Comparison of ENCODE assay signal across 23 cellular contexts in the genomic region with DNA sequence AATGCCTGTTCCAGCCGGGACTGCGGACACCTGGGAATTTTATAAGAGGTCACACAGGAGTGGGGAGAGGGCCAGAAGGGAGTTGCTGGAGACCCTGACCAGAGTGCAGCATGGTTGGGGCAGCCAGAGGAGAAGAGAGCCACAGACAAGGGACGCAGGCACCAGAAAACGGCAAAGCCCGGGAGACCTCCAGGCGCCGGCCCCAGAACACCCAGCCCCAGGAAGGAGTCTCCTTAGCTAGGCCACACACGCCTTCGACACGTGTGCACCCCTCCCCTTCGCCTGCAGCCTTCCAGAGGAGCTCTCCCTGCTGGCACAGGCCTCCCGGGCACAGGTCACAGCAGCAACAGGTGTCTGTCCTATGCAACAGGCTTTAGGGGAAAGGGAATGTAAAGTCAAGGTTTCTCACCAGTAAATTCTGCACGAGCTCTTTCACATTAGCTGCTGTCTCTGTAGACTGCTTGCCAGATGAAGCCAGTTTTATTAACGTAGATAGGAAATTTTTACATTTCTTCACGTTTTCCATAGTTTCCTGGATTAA. TPM values are rescaled to one million over a fixed set of nuclear protein-coding genes. Genes with fewer than 3 reads are reported as not detected.
DNase-seq lines count a peak whose midpoint lies in the region; ATAC-seq, FAIRE-seq and TF ChIP-seq lines count a peak whose summit lies in the region.
"Had no signal": no experiment of that assay in that cellular context is flagged by ENCODE, and none has a peak within 500 bp of the region (broad histone marks: within the 10 kb centered on the region; RNA-seq: fewer than 3 reads in every experiment).

No MANE protein-coding gene starts in this region.

- H3K9me3 Mint-ChIP-seq in activated naive CD4-positive, alpha-beta T cell treated with anti-CD3 and anti-CD28 coated beads, Interleukin-2, amount 50 U/mL, for 72 hours = no peaks in the 10 kb centered on the region
- H3K9me3 Mint-ChIP-seq: CD4-positive, alpha-beta T cell; CD8-positive, alpha-beta T cell had no signal

- TF ChIP-seq CTCF in HepG2 (CRISPR knock-in tag; IDR thresholded peaks at IDR 0.05) = no peak
- TF ChIP-seq CTCF in right lobe of liver (IDR thresholded peaks at IDR 0.05) = no peak
- TF ChIP-seq CTCF in RWPE2 (IDR thresholded peaks at IDR 0.05; ENCODE audit: poor library complexity, severe bottlenecking) = no peak

- BruUV-seq in HepG2 (replicated peaks; lab: Mats Ljungman, UMichigan) = no TSS peak

- H3K27ac Mint-ChIP-seq in activated naive CD4-positive, alpha-beta T cell treated with anti-CD3 and anti-CD28 coated beads, Interleukin-2, amount 50 U/mL, for 72 hours = no peak overlapping the region
- H3K27ac Mint-ChIP-seq: B cell; CD4-positive, alpha-beta T cell; CD8-positive, alpha-beta T cell had no signal

- H3K9ac ChIP-seq in HepG2 (ENCODE audit: insufficient read depth, low read depth, low read length) (no peak overlapping the region), neuronal stem cell (ENCODE audit: low read depth, low read length, poor library complexity) (peak overlapping the region; percentile 39)

- H3K4ac ChIP-seq in neuronal stem cell (ENCODE audit: low read length) = no peak overlapping the region

- POLR2A ChIA-PET in HepG2 (lab: Yijun Ruan, JAX) = no interaction called here

- intact Hi-C loops in HepG2 (cut with micrococcal nuclease; ENCODE audit: unreplicated experiment) = no loop called here
- intact Hi-C loops in right lobe of liver (cut with DNase I) = no loop called here

- H3K9me3 ChIP-seq in HepG2 (ENCODE audit: low read length) = no peaks in the 10 kb centered on the region
- H3K9me3 ChIP-seq in right lobe of liver = no peaks in the 10 kb centered on the region
- H3K9me3 ChIP-seq in RWPE2 (ENCODE audit: severe bottlenecking) = no peaks in the 10 kb centered on the region
- H3K9me3 ChIP-seq in neuronal stem cell (replicated peaks in 1 of 2; ENCODE audit: control insufficient read depth in 2 of 2, insufficient read depth in 1 of 2, low read depth in 1 of 2, low read length in 2 of 2) = no peaks in the 10 kb centered on the region
- H3K9me3 ChIP-seq: A549; BLaER1 treated with 17β-estradiol and CSF1 and Interleukin-3, amounts not matched to agents 10 nM and 100 nM; Caco-2 had no signal

- H2BK120ac ChIP-seq in neuronal stem cell (ENCODE audit: low read depth, low read length) = no peak overlapping the region

- ATAC-seq in HepG2 (no peak), right lobe of liver (no peak), RWPE2 (ENCODE audit: low read depth) (no peak), HG02840 (IDR thresholded peaks at IDR 0.05; ENCODE audit: low FRiP score, unreplicated experiment) (no peak)
- no peak for ATAC-seq in activated naive CD4-positive, alpha-beta T cell treated with anti-CD3 and anti-CD28 coated beads, Interleukin-2, amount 50 U/mL, for 72 hours
- ATAC-seq: A549; CD8-positive, alpha-beta T cell had no signal

- no peak overlapping the region for H4K91ac ChIP-seq in neuronal stem cell (ENCODE audit: low read depth, low read length, poor library complexity)

- H3K18ac ChIP-seq in neuronal stem cell (ENCODE audit: low read length) = no peak overlapping the region

- TF ChIP-seq POLR2A in HepG2 (IDR thresholded peaks at IDR 0.05; ENCODE audit: insufficient read depth in 1 of 2, low read depth in 2 of 2, low read length in 2 of 2) (no peak), right lobe of liver (IDR thresholded peaks at IDR 0.05) (no peak)

- CTCF ChIA-PET in HepG2 (lab: Yijun Ruan, JAX; ENCODE audit: low intra/inter-chr PET ratio, low total read pairs) = interaction anchor here (1.3 kb wide), 1 partner anchor 127 kb away, joined by 4 read pairs; no protein-coding TSS in a partner anchor

- in situ Hi-C loops in HepG2 (cut with HindIII; ENCODE audit: extremely low pct_ligation_motif_present, low pct_unique_long_range_greater_than_20kb) = no loop called here

- H3K36me3 Mint-ChIP-seq in activated naive CD4-positive, alpha-beta T cell treated with anti-CD3 and anti-CD28 coated beads, Interleukin-2, amount 50 U/mL, for 72 hours = peaks cover 0 to 8% of the 10 kb centered on the region in 2 donors

- no peak overlapping the region for H2AK5ac ChIP-seq in neuronal stem cell (ENCODE audit: low read depth, low read length)

- DNase-seq in HepG2 (ENCODE audit: low spot score) = no peak
- DNase-seq in right lobe of liver = no peak
- DNase-seq in RWPE2 (ENCODE audit: low spot score) = peak; percentile 82
- DNase-seq in neuronal stem cell (ENCODE audit: low spot score) = no peak
- no peak for DNase-seq in nucleus accumbens (lab: John Stamatoyannopoulos, UW)
- no peak for DNase-seq in activated naive CD4-positive, alpha-beta T cell treated with anti-CD3 and anti-CD28 coated beads, Interleukin-2, amount 50 U/mL, for 72 hours (ENCODE audit: low spot score in 2 of 2)
- DNase-seq: AML-193; Caco-2; Calu3; CD4-positive, alpha-beta T cell; CD8-positive, alpha-beta T cell; DMS79 treated with DMSO at 0.1 percent for 48 hours; GF-D8 had no signal

- no peak overlapping the region for H2BK12ac ChIP-seq in neuronal stem cell (ENCODE audit: low read length)

- H3K4me2 ChIP-seq in HepG2 (ENCODE audit: low read depth, low read length) (no peak overlapping the region), neuronal stem cell (ENCODE audit: insufficient read depth, low read length, poor library complexity, severe bottlenecking) (no peak overlapping the region)
- H3K4me2 ChIP-seq: A549; BLaER1 treated with 17β-estradiol and CSF1 and Interleukin-3, amounts not matched to agents 10 nM and 100 nM had no signal

- 98% methylated on average over 15 of the region's 15 CpGs for WGBS in HepG2 (ENCODE audit: low lambda C conversion rate)
- WGBS in right lobe of liver (ENCODE audit: insufficient coverage, low coverage, low lambda C conversion rate, missing lambda C conversion rate) = 82% methylated on average over 9 of the region's 15 CpGs
- WGBS in neuronal stem cell (ENCODE audit: extremely low coverage in 2 of 2, insufficient read length in 2 of 2, insufficient replicate concordance in 1 of 2), 2 donors = no CpG with 5 or more reads among the region's 15 CpGs

- H3K4me1 ChIP-seq in HepG2 (ENCODE audit: insufficient read depth, low read length) (peaks cover 3% of the 10 kb centered on the region), right lobe of liver (peaks cover 0 to 3% (median under 1%) of the 10 kb centered on the region in 4 donors), RWPE2 (ENCODE audit: insufficient read depth, poor library complexity, severe bottlenecking) (no peaks in the 10 kb centered on the region), neuronal stem cell (ENCODE audit: control insufficient read depth in 2 of 2, insufficient read depth in 1 of 2, low read depth in 1 of 2, low read length in 2 of 2) (peaks cover 0 to 1% of the 10 kb centered on the region in 2 donors)
- H3K4me1 ChIP-seq: A549 had no signal

- no peak for TF ChIP-seq RAD21 in HepG2 (CRISPR knock-in tag; IDR thresholded peaks at IDR 0.05)

- peaks cover 11% of the 10 kb centered on the region for H3K79me1 ChIP-seq in neuronal stem cell (ENCODE audit: low read depth, low read length)

- no peaks in the 10 kb centered on the region for H3K79me2 ChIP-seq in HepG2 (ENCODE audit: insufficient read depth, low read length)

- H3K4me3 ChIP-seq in HepG2 (replicated peaks in 1 of 3; ENCODE audit: insufficient read depth in 1 of 3, low read depth in 2 of 3, low read length in 3 of 3) (no peak overlapping the region), right lobe of liver (no peak overlapping the region), RWPE2 (ENCODE audit: severe bottlenecking) (no peak overlapping the region), neuronal stem cell (ENCODE audit: low read length in 2 of 2) (no peak overlapping the region)
- H3K4me3 ChIP-seq: A549; BLaER1 treated with 17β-estradiol and CSF1 and Interleukin-3, amounts not matched to agents 10 nM and 100 nM had no signal

- H3K27ac ChIP-seq in HepG2 (ENCODE audit: extremely low read length, insufficient read depth, low read length) = no peak overlapping the region
- no peak overlapping the region for H3K27ac ChIP-seq in right lobe of liver
- no peak overlapping the region for H3K27ac ChIP-seq in RWPE2 (ENCODE audit: poor library complexity, severe bottlenecking)
- no peak overlapping the region for H3K27ac ChIP-seq in neuronal stem cell (replicated peaks; ENCODE audit: low read length)
- H3K27ac ChIP-seq: 22Rv1; A549; BLaER1 treated with 17β-estradiol and CSF1 and Interleukin-3, amounts not matched to agents 10 nM and 100 nM; C4-2B had no signal

- H4K20me1 ChIP-seq in HepG2 (ENCODE audit: insufficient read depth, low read length) = peaks cover 8% of the 10 kb centered on the region

- no peak for FAIRE-seq in HepG2 (lab: Jason Lieb, UNC)
- FAIRE-seq: A549, D721Med, G401.6, GM12891, GM19239 had no signal

- no peak overlapping the region for H2AFZ ChIP-seq in HepG2 (ENCODE audit: low read length)
- no peak overlapping the region for H2AFZ ChIP-seq in neuronal stem cell (ENCODE audit: low read length)

- H2BK15ac ChIP-seq in neuronal stem cell (ENCODE audit: low read length) = no peak overlapping the region

- H3K36me3 ChIP-seq in HepG2 (replicated peaks in 1 of 2; ENCODE audit: control insufficient read depth in 1 of 2, insufficient read depth in 2 of 2, low read length in 2 of 2) = peaks cover 72 to 97% of the 10 kb centered on the region in 2 experiments
- H3K36me3 ChIP-seq in right lobe of liver = peaks cover 0 to 49% (median 27%) of the 10 kb centered on the region in 4 donors
- H3K36me3 ChIP-seq in RWPE2 (ENCODE audit: low read depth) = peaks cover 88% of the 10 kb centered on the region
- peaks cover 56 to 95% of the 10 kb centered on the region in 2 donors for H3K36me3 ChIP-seq in neuronal stem cell (replicated peaks in 1 of 2; ENCODE audit: control insufficient read depth in 2 of 2, insufficient read depth in 2 of 2, low read length in 2 of 2)

- TF ChIP-seq EP300 in HepG2 (IDR thresholded peaks at IDR 0.05; ENCODE audit: low read depth in 2 of 2, low read length in 2 of 2) (no peak), HepG2 (CRISPR knock-in tag; IDR thresholded peaks at IDR 0.05; ENCODE audit: borderline replicate concordance) (no peak)

- no peak overlapping the region for H3K14ac ChIP-seq in neuronal stem cell (ENCODE audit: low read length)

- peak overlapping the region; percentile 9 for H2BK5ac ChIP-seq in neuronal stem cell (ENCODE audit: low read length)

- H3K27me3 ChIP-seq in HepG2 (ENCODE audit: control insufficient read depth in 1 of 2, insufficient read depth in 2 of 2, low read length in 2 of 2) = no peaks in the 10 kb centered on the region
- no peaks in the 10 kb centered on the region for H3K27me3 ChIP-seq in right lobe of liver
- H3K27me3 ChIP-seq in RWPE2 (ENCODE audit: insufficient read depth, poor library complexity, severe bottlenecking) = no peaks in the 10 kb centered on the region
- H3K27me3 ChIP-seq in neuronal stem cell (ENCODE audit: control insufficient read depth in 3 of 3, insufficient read depth in 3 of 3, low read depth in 1 of 3, low read length in 3 of 3) = no peaks in the 10 kb centered on the region
- H3K27me3 ChIP-seq: BLaER1 treated with 17β-estradiol and CSF1 and Interleukin-3, amounts not matched to agents 10 nM and 100 nM had no signal

- H4K8ac ChIP-seq in neuronal stem cell (ENCODE audit: low read depth, low read length) = no peak overlapping the region

- no peak overlapping the region for H3K23ac ChIP-seq in neuronal stem cell (ENCODE audit: low read depth, low read length, poor library complexity)

RNA-seq across cellular contexts. Expression of gene TAF4, which starts 57.0 kb away (rescaled TPM):
- total RNA-seq in HepG2 (2016; rRNA removed; fragmentation: Illumina TruSeq; extraction: Trizol) (12.0 and 12.2 TPM in 2 replicates), right lobe of liver (10 to 100 TPM in 4 of 6 experiments, 1 to 10 TPM in 2; 9.0 to 13.0 (median 11.3) TPM)
- total RNA-seq in HepG2 (2016; cell fraction: cytosol; rRNA removed; fragmentation: Illumina TruSeq; extraction: Trizol; ENCODE audit: low read depth) = 13.2 and 13.9 TPM in 2 replicates
- 10.5 and 10.7 TPM in 2 replicates for total RNA-seq in HepG2 (2016; cell fraction: insoluble cytoplasmic fraction; rRNA removed; fragmentation: Illumina TruSeq; extraction: Trizol)
- 14.0 and 18.0 TPM in 2 replicates for total RNA-seq in HepG2 (2016; cell fraction: membrane; rRNA removed; fragmentation: Illumina TruSeq; extraction: Trizol)
- 14.1 and 16.1 TPM in 2 replicates for total RNA-seq in HepG2 (2016; cell fraction: nucleus; rRNA removed; fragmentation: Illumina TruSeq; extraction: Trizol)
- polyA plus RNA-seq in HepG2 (2011; rRNA removed) = 5.9 and 6.6 TPM in 2 replicates
- 5.5 and 6.6 TPM in 2 replicates for polyA plus RNA-seq in HepG2 (2011; cell fraction: cytosol; rRNA removed)
- polyA plus RNA-seq in HepG2 (2011; cell fraction: nucleus; rRNA removed) = 27.0 and 32.1 TPM in 2 replicates
- polyA plus RNA-seq in HepG2 (2012) = 18.4 and 21.6 TPM in 2 replicates
- polyA plus RNA-seq in HepG2 (2016; cell fraction: cytosol; fragmentation: Illumina TruSeq; extraction: Trizol; ENCODE audit: low read depth) = 2.0 and 2.2 TPM in 2 replicates
- polyA plus RNA-seq in HepG2 (2016; cell fraction: insoluble cytoplasmic fraction; fragmentation: Illumina TruSeq; extraction: Trizol; ENCODE audit: low read depth) = 19.2 and 31.8 TPM in 2 replicates
- 8.0 and 10.2 TPM in 2 replicates for polyA plus RNA-seq in HepG2 (2016; cell fraction: membrane; fragmentation: Illumina TruSeq; extraction: Trizol; ENCODE audit: low read depth)
- 44.2 and 48.9 TPM in 2 replicates for polyA plus RNA-seq in HepG2 (2016; cell fraction: nucleus; fragmentation: Illumina TruSeq; extraction: Trizol; ENCODE audit: insufficient read depth, low read depth)
- polyA minus RNA-seq in HepG2 (2011; rRNA and poly(A)+ RNA removed; ENCODE audit: low replicate concordance) = 9.9 and 36.8 TPM in 2 replicates
- polyA minus RNA-seq in HepG2 (2011; cell fraction: cytosol; rRNA and poly(A)+ RNA removed) = 21.1 and 21.8 TPM in 2 replicates
- 21.1 and 25.4 TPM in 2 replicates for polyA minus RNA-seq in HepG2 (2011; cell fraction: nucleus; rRNA and poly(A)+ RNA removed)
- 13.5 TPM for polyA plus RNA-seq in neuronal stem cell (2013, experiment 1 of 2)
- 15.0 TPM for polyA plus RNA-seq in neuronal stem cell (2013, experiment 2 of 2)
- total RNA-seq in activated naive CD4-positive, alpha-beta T cell treated with anti-CD3 and anti-CD28 coated beads, Interleukin-2, amount 50 U/mL, for 72 hours = 10 to 100 TPM; 16.3 to 22.0 TPM
